In genomic region chr6:56955171-56956155, GRCh38 we compare ENCODE assay signal across 8 cellular contexts. TPM values are rescaled to one million over a fixed set of nuclear protein-coding genes. Genes with fewer than 3 reads are reported as not detected.
A peak's percentile ranks its signal among the peaks of the same experiment; 100 is the strongest.
DNase-seq lines count a peak whose midpoint lies in the region; ATAC-seq and TF ChIP-seq lines count a peak whose summit lies in the region.

No MANE protein-coding gene starts in this region.

- no peak overlapping the region for H3K27ac ChIP-seq in DND-41 (ENCODE audit: low read length)
- H3K27ac ChIP-seq in HUES64 (ENCODE audit: low read depth, low read length): peak overlapping the region; percentile 76; the same call in 1 of the 2 replicates
- H3K27ac ChIP-seq in foreskin keratinocyte: peak overlapping the region; percentile 61
- H3K27ac ChIP-seq in neural progenitor cell: no peak overlapping the region
- H3K27ac ChIP-seq in thoracic aorta: peak overlapping the region; percentile 42 to 48

- ATAC-seq in DND-41 (ENCODE audit: insufficient read depth, low read depth): peak; percentile 94
- ATAC-seq in GM21515 (IDR thresholded peaks at IDR 0.05; ENCODE audit: unreplicated experiment): peak; percentile 76
- ATAC-seq in foreskin keratinocyte: peak; percentile 82
- peak; percentile 78 for ATAC-seq in thoracic aorta (ENCODE audit: insufficient number of reproducible peaks, low FRiP score, low read depth)

- H3K9ac ChIP-seq in DND-41 (ENCODE audit: low read depth, low read length) (no peak overlapping the region), HUES64 (ENCODE audit: low read depth, low read length) (peak overlapping the region; percentile 90), neural progenitor cell (no peak overlapping the region)

- no peak overlapping the region for H3K27ac Mint-ChIP-seq in neural progenitor cell

- no peak overlapping the region for H3K4me2 ChIP-seq in DND-41 (ENCODE audit: insufficient read depth, low read length)
- H3K4me2 ChIP-seq in neural progenitor cell: peak overlapping the region; percentile 79

- no peak overlapping the region for H3K4me3 ChIP-seq in DND-41 (ENCODE audit: low read depth in 1 of 2, low read length in 2 of 2)
- peak overlapping the region; percentile 96 for H3K4me3 ChIP-seq in HUES64 (ENCODE audit: low read length)
- H3K4me3 ChIP-seq in neural progenitor cell: peak overlapping the region; percentile 84
- H3K4me3 ChIP-seq in thoracic aorta: peak overlapping the region; percentile 86

- H3K36me3 ChIP-seq in DND-41 (ENCODE audit: insufficient read depth, low read length): no peaks in the 10 kb centered on the region
- no peaks in the 10 kb centered on the region; the same call in 1 of the 2 replicates for H3K36me3 ChIP-seq in HUES64 (ENCODE audit: insufficient read depth, low read length)
- no peaks in the 10 kb centered on the region for H3K36me3 ChIP-seq in neural progenitor cell
- H3K36me3 ChIP-seq in thoracic aorta: no peaks in the 10 kb centered on the region

- H3K36me3 Mint-ChIP-seq in neural progenitor cell: no peaks in the 10 kb centered on the region

- H4K20me1 ChIP-seq in DND-41 (ENCODE audit: insufficient read depth, low read length) (no peaks in the 10 kb centered on the region), neural progenitor cell (ENCODE audit: low read depth) (no peaks in the 10 kb centered on the region)

- H3K9me3 Mint-ChIP-seq in neural progenitor cell: no peaks in the 10 kb centered on the region

- under 1% methylated on average over 54 of the region's 57 CpGs for WGBS in HUES64

- TF ChIP-seq CTCF in DND-41 (IDR thresholded peaks at IDR 0.05; ENCODE audit: borderline replicate concordance, extremely low read depth, low read length, poor library complexity, severe bottlenecking) (no peak), foreskin keratinocyte (conservative IDR thresholded peaks at IDR 0.05) (peak; percentile 98), neural progenitor cell (IDR thresholded peaks at IDR 0.05) (peak; percentile 78), thoracic aorta (IDR thresholded peaks at IDR 0.05) (peak; percentile 53)

- H3F3A ChIP-seq in neural progenitor cell (ENCODE audit: low read depth): peaks cover 18% of the 10 kb centered on the region

- DNase-seq in DND-41 (peak; percentile 71), OCI-M1 (lab: John Stamatoyannopoulos, UW) (peak; percentile 97), foreskin keratinocyte (peak; percentile 79 to 90), neural progenitor cell (ENCODE audit: low spot score) (peak; percentile 94), thoracic aorta (ENCODE audit: low spot score) (peak; percentile 35)
- peak; percentile 25 for DNase-seq in activated T-helper 9 cell treated with anti-CD3 and anti-CD28 coated beads, Interleukin-2, amount 50 U/mL, for 16 hours (ENCODE audit: low read depth)

- H3K4me1 ChIP-seq in DND-41 (ENCODE audit: insufficient read depth, low read length) (no peaks in the 10 kb centered on the region), HUES64 (ENCODE audit: insufficient read depth, low read length) (peaks cover 6% of the 10 kb centered on the region), foreskin keratinocyte (peaks cover 40% of the 10 kb centered on the region), neural progenitor cell (peaks cover 11% of the 10 kb centered on the region), thoracic aorta (ENCODE audit: control insufficient read depth in 1 of 2, low read depth in 2 of 2) (peaks cover 3 to 28% of the 10 kb centered on the region in 2 donors)

- H3K9me3 ChIP-seq in DND-41 (ENCODE audit: insufficient read depth, low read length, severe bottlenecking) (no peaks in the 10 kb centered on the region), HUES64 (ENCODE audit: insufficient read depth, low read depth, low read length) (no peaks in the 10 kb centered on the region), neural progenitor cell (ENCODE audit: low read depth) (no peaks in the 10 kb centered on the region), thoracic aorta (no peaks in the 10 kb centered on the region)

- peak overlapping the region; percentile 86 for H3K4me3 Mint-ChIP-seq in neural progenitor cell

- H3K27me3 ChIP-seq in DND-41 (ENCODE audit: insufficient read depth, low read length, poor library complexity) (no peaks in the 10 kb centered on the region), HUES64 (ENCODE audit: insufficient read depth, low read length) (peaks cover 31% of the 10 kb centered on the region), foreskin keratinocyte (no peaks in the 10 kb centered on the region), neural progenitor cell (peaks cover 43% of the 10 kb centered on the region), thoracic aorta (replicated peaks; ENCODE audit: insufficient read depth) (no peaks in the 10 kb centered on the region)

- H3K4me1 Mint-ChIP-seq in neural progenitor cell: peaks cover 17% of the 10 kb centered on the region

- H3K79me2 ChIP-seq in DND-41 (ENCODE audit: insufficient read depth, low read length) (no peaks in the 10 kb centered on the region), neural progenitor cell (ENCODE audit: low read depth) (peaks cover 13% of the 10 kb centered on the region)

- no peak overlapping the region; the same call in 1 of the 2 replicates for H2AFZ ChIP-seq in DND-41 (ENCODE audit: low read depth, low read length)
- peak overlapping the region; percentile 63 for H2AFZ ChIP-seq in neural progenitor cell (replicated peaks)

- H3K27me3 Mint-ChIP-seq in neural progenitor cell (ENCODE audit: insufficient read depth, low read depth): peaks cover 21% of the 10 kb centered on the region

RNA-seq across cellular contexts. Expression of gene BEND6, which starts 0.6 kb away (rescaled TPM):
- polyA plus RNA-seq in HUES64 (2013, experiment 1 of 2): 1.7 TPM
- polyA plus RNA-seq in HUES64 (2013, experiment 2 of 2): 1.8 TPM
- 1.8 TPM in 2 replicates for total RNA-seq in foreskin keratinocyte
- 0.53 and 0.87 TPM in 2 replicates for polyA plus RNA-seq in foreskin keratinocyte
- 0.90 and 2.4 TPM in 2 replicates for total RNA-seq in neural progenitor cell (ENCODE audit: low replicate concordance)
- under 1 TPM; 0.21 to 0.27 TPM for total RNA-seq in thoracic aorta

Comparison
In these comparisons a context has a peak if more than half of its experiments do, and no peak if none do; other contexts are left out.
1. DNase-seq: peak in every context shown above with its lines; median percentile 97 in OCI-M1; 94 in neural progenitor cell; 84 in foreskin keratinocyte; 71 in DND-41; 35 in thoracic aorta; 25 in activated T-helper 9 cell treated with anti-CD3 and anti-CD28 coated beads, Interleukin-2, amount 50 U/mL, for 16 hours.
2. H3K27ac ChIP-seq: peak in HUES64 (single experiment), foreskin keratinocyte (single experiment) and thoracic aorta (2 of 2); none in DND-41 (single experiment) and neural progenitor cell (single experiment).
3. H3K4me3 ChIP-seq: peak in HUES64 (single experiment), neural progenitor cell (single experiment) and thoracic aorta (single experiment); none in DND-41 (0 of 2).
4. Peak in every context shown above with its lines, with median percentiles within 50 percentile points of each other: ATAC-seq.